ENCODE assay signal across 8 cellular contexts in genomic region chr19:17946965-17947784, GRCh38. TPM values are rescaled to one million over a fixed set of nuclear protein-coding genes. Genes with fewer than 3 reads are reported as not detected.
A peak's percentile ranks its signal among the peaks of the same experiment; 100 is the strongest.
DNase-seq lines count a peak whose midpoint lies in the region; ATAC-seq and TF ChIP-seq lines count a peak whose summit lies in the region.

No MANE protein-coding gene starts in this region.

- H2AFZ ChIP-seq in GM23338 = peak overlapping the region; percentile 90; the same call in 1 of the 2 replicates

- no peaks in the 10 kb centered on the region for H3K9me2 ChIP-seq in GM23338 (ENCODE audit: insufficient read depth)

- peak overlapping the region; percentile 78 for H3K4me3 Mint-ChIP-seq in GM23338

- H3K27ac ChIP-seq in GM23338 (ENCODE audit: low read depth) = peak overlapping the region; percentile 98

- H3K27me3 ChIP-seq in GM23338 (ENCODE audit: insufficient read depth) (peaks cover 36% of the 10 kb centered on the region), mononuclear cell (ENCODE audit: insufficient read depth, low read length) (peaks cover 31% of the 10 kb centered on the region)

- H3K4me2 ChIP-seq in GM23338 = peak overlapping the region; percentile 93

- peak overlapping the region; percentile 85 for H3K27ac Mint-ChIP-seq in GM23338

- peaks cover 22% of the 10 kb centered on the region; the same call in 1 of the 2 replicates for H3K4me1 ChIP-seq in GM23338 (ENCODE audit: insufficient read depth)
- peaks cover 46% of the 10 kb centered on the region for H3K4me1 ChIP-seq in mononuclear cell (ENCODE audit: insufficient read depth, low read length)

- H3K9me3 ChIP-seq in mononuclear cell (ENCODE audit: low read depth, low read length) = no peaks in the 10 kb centered on the region

- no peaks in the 10 kb centered on the region; the same call in 2 of the 3 replicates for H3K36me3 Mint-ChIP-seq in GM23338 (ENCODE audit: low read depth)

- peak; percentile 63 for DNase-seq in GM23338 (ENCODE audit: low spot score)
- peak; percentile 31 for DNase-seq in NAMALWA (ENCODE audit: low spot score)
- DNase-seq in choroid plexus epithelial cell (ENCODE audit: low read depth) = no peak
- DNase-seq in ureter (ENCODE audit: low spot score) = no peak
- no peak for DNase-seq in NCI-H774 (lab: John Stamatoyannopoulos, UW)
- no peak for DNase-seq in NCI-H2029 (lab: John Stamatoyannopoulos, UW)

- no peaks in the 10 kb centered on the region for H3K36me3 ChIP-seq in GM23338 (ENCODE audit: insufficient read depth)

- H3K4me1 Mint-ChIP-seq in GM23338 = peaks cover 30% of the 10 kb centered on the region

- no peaks in the 10 kb centered on the region for H3K9me3 Mint-ChIP-seq in GM23338

- no peaks in the 10 kb centered on the region for H3K79me2 ChIP-seq in GM23338 (replicated peaks; ENCODE audit: insufficient read depth)

- peaks cover 57% of the 10 kb centered on the region for H3K27me3 Mint-ChIP-seq in GM23338 (ENCODE audit: insufficient read depth, low read depth, poor library complexity)

- ATAC-seq in GM18511 (IDR thresholded peaks at IDR 0.05; ENCODE audit: unreplicated experiment) (peak; percentile 23), GM23338 (peak; percentile 4)

- peaks cover 19% of the 10 kb centered on the region for H3F3A ChIP-seq in GM23338 (replicated peaks; ENCODE audit: low read depth)

- TF ChIP-seq CTCF in GM23338 (conservative IDR thresholded peaks at IDR 0.05; ENCODE audit: low read depth in 2 of 2) = no peak
- peak; percentile 13 for TF ChIP-seq CTCF in choroid plexus epithelial cell (conservative IDR thresholded peaks at IDR 0.05; ENCODE audit: low read depth, low read length)

- H4K20me1 ChIP-seq in GM23338 (replicated peaks; ENCODE audit: insufficient read depth) = no peaks in the 10 kb centered on the region

- peak overlapping the region; percentile 79 for H3K4me3 ChIP-seq in GM23338
- H3K4me3 ChIP-seq in choroid plexus epithelial cell (ENCODE audit: low read depth, low read length) = peak overlapping the region; percentile 59
- peak overlapping the region; percentile 32 for H3K4me3 ChIP-seq in mononuclear cell (ENCODE audit: low read length)

TF ChIP-seq in GM23338, 12 proteins besides CTCF, POLR2A, EP300 and RAD21 (continues in another document):
- TF ChIP-seq ETS1 (IDR thresholded peaks at IDR 0.05) (no peak), CREB1 (CRISPR knock-in tag; IDR thresholded peaks at IDR 0.05; ENCODE audit: low read depth) (no peak), EZH2phosphoT487 (IDR thresholded peaks at IDR 0.05; ENCODE audit: unreplicated experiment) (no peak), POLR2AphosphoS5 (IDR thresholded peaks at IDR 0.05; ENCODE audit: low read depth) (no peak), STAT1 (IDR thresholded peaks at IDR 0.05; ENCODE audit: unreplicated experiment) (no peak), EZH2 (IDR thresholded peaks at IDR 0.05; ENCODE audit: low read depth, unreplicated experiment) (no peak), ZNF331 (CRISPR knock-in tag; IDR thresholded peaks at IDR 0.05; ENCODE audit: low read depth) (no peak)
- TF ChIP-seq, protein P1, sequence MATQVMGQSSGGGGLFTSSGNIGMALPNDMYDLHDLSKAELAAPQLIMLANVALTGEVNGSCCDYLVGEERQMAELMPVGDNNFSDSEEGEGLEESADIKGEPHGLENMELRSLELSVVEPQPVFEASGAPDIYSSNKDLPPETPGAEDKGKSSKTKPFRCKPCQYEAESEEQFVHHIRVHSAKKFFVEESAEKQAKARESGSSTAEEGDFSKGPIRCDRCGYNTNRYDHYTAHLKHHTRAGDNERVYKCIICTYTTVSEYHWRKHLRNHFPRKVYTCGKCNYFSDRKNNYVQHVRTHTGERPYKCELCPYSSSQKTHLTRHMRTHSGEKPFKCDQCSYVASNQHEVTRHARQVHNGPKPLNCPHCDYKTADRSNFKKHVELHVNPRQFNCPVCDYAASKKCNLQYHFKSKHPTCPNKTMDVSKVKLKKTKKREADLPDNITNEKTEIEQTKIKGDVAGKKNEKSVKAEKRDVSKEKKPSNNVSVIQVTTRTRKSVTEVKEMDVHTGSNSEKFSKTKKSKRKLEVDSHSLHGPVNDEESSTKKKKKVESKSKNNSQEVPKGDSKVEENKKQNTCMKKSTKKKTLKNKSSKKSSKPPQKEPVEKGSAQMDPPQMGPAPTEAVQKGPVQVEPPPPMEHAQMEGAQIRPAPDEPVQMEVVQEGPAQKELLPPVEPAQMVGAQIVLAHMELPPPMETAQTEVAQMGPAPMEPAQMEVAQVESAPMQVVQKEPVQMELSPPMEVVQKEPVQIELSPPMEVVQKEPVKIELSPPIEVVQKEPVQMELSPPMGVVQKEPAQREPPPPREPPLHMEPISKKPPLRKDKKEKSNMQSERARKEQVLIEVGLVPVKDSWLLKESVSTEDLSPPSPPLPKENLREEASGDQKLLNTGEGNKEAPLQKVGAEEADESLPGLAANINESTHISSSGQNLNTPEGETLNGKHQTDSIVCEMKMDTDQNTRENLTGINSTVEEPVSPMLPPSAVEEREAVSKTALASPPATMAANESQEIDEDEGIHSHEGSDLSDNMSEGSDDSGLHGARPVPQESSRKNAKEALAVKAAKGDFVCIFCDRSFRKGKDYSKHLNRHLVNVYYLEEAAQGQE (IDR thresholded peaks at IDR 0.05; ENCODE audit: unreplicated experiment) = no peak
- TF ChIP-seq, protein P2, sequence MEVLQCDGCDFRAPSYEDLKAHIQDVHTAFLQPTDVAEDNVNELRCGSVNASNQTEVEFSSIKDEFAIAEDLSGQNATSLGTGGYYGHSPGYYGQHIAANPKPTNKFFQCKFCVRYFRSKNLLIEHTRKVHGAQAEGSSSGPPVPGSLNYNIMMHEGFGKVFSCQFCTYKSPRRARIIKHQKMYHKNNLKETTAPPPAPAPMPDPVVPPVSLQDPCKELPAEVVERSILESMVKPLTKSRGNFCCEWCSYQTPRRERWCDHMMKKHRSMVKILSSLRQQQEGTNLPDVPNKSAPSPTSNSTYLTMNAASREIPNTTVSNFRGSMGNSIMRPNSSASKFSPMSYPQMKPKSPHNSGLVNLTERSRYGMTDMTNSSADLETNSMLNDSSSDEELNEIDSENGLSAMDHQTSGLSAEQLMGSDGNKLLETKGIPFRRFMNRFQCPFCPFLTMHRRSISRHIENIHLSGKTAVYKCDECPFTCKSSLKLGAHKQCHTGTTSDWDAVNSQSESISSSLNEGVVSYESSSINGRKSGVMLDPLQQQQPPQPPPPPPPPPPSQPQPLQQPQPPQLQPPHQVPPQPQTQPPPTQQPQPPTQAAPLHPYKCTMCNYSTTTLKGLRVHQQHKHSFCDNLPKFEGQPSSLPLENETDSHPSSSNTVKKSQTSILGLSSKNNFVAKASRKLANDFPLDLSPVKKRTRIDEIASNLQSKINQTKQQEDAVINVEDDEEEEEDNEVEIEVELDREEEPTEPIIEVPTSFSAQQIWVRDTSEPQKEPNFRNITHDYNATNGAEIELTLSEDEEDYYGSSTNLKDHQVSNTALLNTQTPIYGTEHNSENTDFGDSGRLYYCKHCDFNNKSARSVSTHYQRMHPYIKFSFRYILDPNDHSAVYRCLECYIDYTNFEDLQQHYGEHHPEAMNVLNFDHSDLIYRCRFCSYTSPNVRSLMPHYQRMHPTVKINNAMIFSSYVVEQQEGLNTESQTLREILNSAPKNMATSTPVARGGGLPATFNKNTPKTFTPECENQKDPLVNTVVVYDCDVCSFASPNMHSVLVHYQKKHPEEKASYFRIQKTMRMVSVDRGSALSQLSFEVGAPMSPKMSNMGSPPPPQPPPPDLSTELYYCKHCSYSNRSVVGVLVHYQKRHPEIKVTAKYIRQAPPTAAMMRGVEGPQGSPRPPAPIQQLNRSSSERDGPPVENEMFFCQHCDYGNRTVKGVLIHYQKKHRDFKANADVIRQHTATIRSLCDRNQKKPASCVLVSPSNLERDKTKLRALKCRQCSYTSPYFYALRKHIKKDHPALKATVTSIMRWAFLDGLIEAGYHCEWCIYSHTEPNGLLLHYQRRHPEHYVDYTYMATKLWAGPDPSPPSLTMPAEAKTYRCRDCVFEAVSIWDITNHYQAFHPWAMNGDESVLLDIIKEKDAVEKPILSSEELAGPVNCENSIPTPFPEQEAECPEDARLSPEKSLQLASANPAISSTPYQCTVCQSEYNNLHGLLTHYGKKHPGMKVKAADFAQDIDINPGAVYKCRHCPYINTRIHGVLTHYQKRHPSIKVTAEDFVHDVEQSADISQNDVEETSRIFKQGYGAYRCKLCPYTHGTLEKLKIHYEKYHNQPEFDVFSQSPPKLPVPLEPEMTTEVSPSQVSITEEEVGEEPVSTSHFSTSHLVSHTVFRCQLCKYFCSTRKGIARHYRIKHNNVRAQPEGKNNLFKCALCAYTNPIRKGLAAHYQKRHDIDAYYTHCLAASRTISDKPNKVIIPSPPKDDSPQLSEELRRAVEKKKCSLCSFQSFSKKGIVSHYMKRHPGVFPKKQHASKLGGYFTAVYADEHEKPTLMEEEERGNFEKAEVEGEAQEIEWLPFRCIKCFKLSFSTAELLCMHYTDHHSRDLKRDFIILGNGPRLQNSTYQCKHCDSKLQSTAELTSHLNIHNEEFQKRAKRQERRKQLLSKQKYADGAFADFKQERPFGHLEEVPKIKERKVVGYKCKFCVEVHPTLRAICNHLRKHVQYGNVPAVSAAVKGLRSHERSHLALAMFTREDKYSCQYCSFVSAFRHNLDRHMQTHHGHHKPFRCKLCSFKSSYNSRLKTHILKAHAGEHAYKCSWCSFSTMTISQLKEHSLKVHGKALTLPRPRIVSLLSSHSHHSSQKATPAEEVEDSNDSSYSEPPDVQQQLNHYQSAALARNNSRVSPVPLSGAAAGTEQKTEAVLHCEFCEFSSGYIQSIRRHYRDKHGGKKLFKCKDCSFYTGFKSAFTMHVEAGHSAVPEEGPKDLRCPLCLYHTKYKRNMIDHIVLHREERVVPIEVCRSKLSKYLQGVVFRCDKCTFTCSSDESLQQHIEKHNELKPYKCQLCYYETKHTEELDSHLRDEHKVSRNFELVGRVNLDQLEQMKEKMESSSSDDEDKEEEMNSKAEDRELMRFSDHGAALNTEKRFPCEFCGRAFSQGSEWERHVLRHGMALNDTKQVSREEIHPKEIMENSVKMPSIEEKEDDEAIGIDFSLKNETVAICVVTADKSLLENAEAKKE (CRISPR knock-in tag; IDR thresholded peaks at IDR 0.05) = no peak

RNA-seq across cellular contexts. Expression of gene CCDC124, which starts 14.4 kb away (rescaled TPM):
- 55.0 and 56.0 TPM in 2 replicates for total RNA-seq in GM23338 (2014; rRNA removed; shearing (Covaris generic))
- 182 and 194 TPM in 2 replicates for polyA plus RNA-seq in GM23338 (2016; fragmentation: Nextera tagmentation; extraction: Ambion mirVana)
- total RNA-seq in mononuclear cell (13.2 TPM), ureter (43.6 TPM)

RNA-seq across cellular contexts. Expression of gene KCNN1, which starts 19.7 kb away (rescaled TPM):
- total RNA-seq in GM23338 (2014; rRNA removed; shearing (Covaris generic)) = 12.4 and 29.8 TPM in 2 replicates
- polyA plus RNA-seq in GM23338 (2016; fragmentation: Nextera tagmentation; extraction: Ambion mirVana) = 2.2 and 3.3 TPM in 2 replicates
- under 0.01 TPM for total RNA-seq in mononuclear cell
- total RNA-seq in ureter = 0.34 TPM

Comparison
In these comparisons a context has a peak if more than half of its experiments do, and no peak if none do; other contexts are left out.
1. DNase-seq: peak in GM23338 (single experiment) and NAMALWA (single experiment); none in choroid plexus epithelial cell (single experiment), ureter (single experiment), NCI-H774 (single experiment) and NCI-H2029 (single experiment).
2. RNA of gene KCNN1, which starts 19.7 kb away (total RNA-seq): 12.4 to 29.8 TPM in GM23338; 0.34 TPM in ureter (single experiment) and under 0.01 TPM in mononuclear cell (single experiment); every median in the first group is over 10 times any median in the second.
3. Peak in every context shown above with its lines, with median percentiles within 50 percentile points of each other: H3K4me3 ChIP-seq.